ENCODE assay signal across 20 cellular contexts in genomic region chr4:143421609-143422008, GRCh38.
DNase-seq lines count a peak whose midpoint lies in the region; ATAC-seq and TF ChIP-seq lines count a peak whose summit lies in the region.
"Had no signal": no experiment of that assay in that cellular context is flagged by ENCODE, and none has a peak within 500 bp of the region (broad histone marks: within the 10 kb centered on the region; RNA-seq: fewer than 3 reads in every experiment).

No MANE protein-coding gene starts in this region.

- TF ChIP-seq RAD21 in Ishikawa (IDR thresholded peaks at IDR 0.05; ENCODE audit: low read depth), result no peak

- no peak for TF ChIP-seq CTCF in RWPE1 (conservative IDR thresholded peaks at IDR 0.05; ENCODE audit: low read depth)

- no peak overlapping the region for H3K4me3 ChIP-seq in SK-N-MC

- DNase-seq in SK-N-MC (ENCODE audit: low read depth, low spot score) (no peak), substantia nigra (lab: John Stamatoyannopoulos, UW) (no peak), NCI-H446 treated with DMSO at 0.1 percent for 48 hours (lab: John Stamatoyannopoulos, UW) (no peak), T-helper 2 cell (no peak), RWPE1 (ENCODE audit: low spot score) (no peak)
- DNase-seq: AML-193, DND-41, GDM1, NCI-H1092, NCI-H1436 treated with DMSO at 0.1 percent for 48 hours, NCI-H2029 treated with DMSO at 0.1 percent for 48 hours, NCI-H2171, NCI-H446, NCI-H69, SHP77 treated with DMSO at 0.1 percent for 48 hours, T-helper 1 cell had no signal

- CTCF ChIA-PET in RWPE1 (lab: Yijun Ruan, JAX), result no interaction called here

- H3K27me3 ChIP-seq in layer of hippocampus (ENCODE audit: control insufficient read depth, insufficient read depth, low read length), result no peaks in the 10 kb centered on the region

- no peaks in the 10 kb centered on the region for H3K36me3 ChIP-seq in SK-N-MC (ENCODE audit: insufficient read depth, low read length)

- no peak for ATAC-seq in GM18907 (IDR thresholded peaks at IDR 0.05; ENCODE audit: unreplicated experiment)
- ATAC-seq: HepG2 had no signal

- H3K27ac ChIP-seq in SK-N-MC (peak overlapping the region; percentile 45; the same call in 1 of the 2 replicates), layer of hippocampus (ENCODE audit: low read depth, low read length) (peak overlapping the region; percentile 27), substantia nigra (ENCODE audit: low read depth, low read length, poor library complexity, severe bottlenecking) (peak overlapping the region; percentile 23), RWPE1 (no peak overlapping the region)

- no peak for TF ChIP-seq EP300 in Ishikawa (IDR thresholded peaks at IDR 0.05; ENCODE audit: borderline replicate concordance)

- no peak overlapping the region for H3K9ac ChIP-seq in SK-N-MC (ENCODE audit: insufficient read length)

- POLR2A ChIA-PET in RWPE1 (lab: Yijun Ruan, JAX; ENCODE audit: low non-redundant PET), result no interaction called here

- H3K9me3 ChIP-seq in SK-N-MC (ENCODE audit: low read depth, low read length), result no peaks in the 10 kb centered on the region

TF ChIP-seq in Ishikawa, 13 proteins besides CTCF, POLR2A, EP300 and RAD21:
- no peak for TF ChIP-seq CREB1 (IDR thresholded peaks at IDR 0.05; ENCODE audit: low read depth)
- TF ChIP-seq REST (IDR thresholded peaks at IDR 0.05; ENCODE audit: low read depth), result no peak
- TF ChIP-seq NFIC (IDR thresholded peaks at IDR 0.05), result no peak
- TF ChIP-seq TCF12 (IDR thresholded peaks at IDR 0.05; ENCODE audit: low read depth), result peak; percentile 38; the same call in 1 of the 2 replicates
- no peak for TF ChIP-seq MAX (IDR thresholded peaks at IDR 0.05)
- 0 out of 2 replicates have a peak, but pooled peaks have one; percentile 13 for TF ChIP-seq TEAD4 (IDR thresholded peaks at IDR 0.05)
- no peak for TF ChIP-seq TAF1 (IDR thresholded peaks at IDR 0.05; ENCODE audit: low read depth)
- TF ChIP-seq FOXM1 (IDR thresholded peaks at IDR 0.05; ENCODE audit: borderline replicate concordance, low read depth), result no peak
- no peak for TF ChIP-seq YY1 (IDR thresholded peaks at IDR 0.05; ENCODE audit: low read depth)
- TF ChIP-seq ZBTB7A (IDR thresholded peaks at IDR 0.05; ENCODE audit: low read depth), result no peak
- peak; percentile 68 for TF ChIP-seq CEBPB (IDR thresholded peaks at IDR 0.05)
